ENCODE assay signal across 8 cellular contexts in the genomic region with DNA sequence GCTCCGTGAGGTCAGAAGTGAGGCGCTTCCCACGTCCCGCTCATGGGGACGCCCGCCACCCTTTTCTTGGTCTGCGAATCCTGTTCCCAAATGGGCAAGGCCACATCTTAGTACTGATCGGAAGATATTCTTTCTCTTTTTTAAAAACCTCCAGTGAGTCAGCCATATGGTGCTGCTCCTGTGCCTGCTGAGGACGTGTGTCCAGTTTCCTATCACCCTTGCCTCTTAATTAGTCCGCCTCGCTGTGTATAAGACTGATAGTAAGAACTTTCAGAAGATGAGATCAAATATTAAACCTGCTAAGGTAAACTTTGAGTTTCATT. TPM values are rescaled to one million over a fixed set of nuclear protein-coding genes. Genes with fewer than 3 reads are reported as not detected.
A peak's percentile ranks its signal among the peaks of the same experiment; 100 is the strongest.
DNase-seq lines count a peak whose midpoint lies in the region; ATAC-seq and TF ChIP-seq lines count a peak whose summit lies in the region.

No MANE protein-coding gene starts in this region.

- peak overlapping the region; percentile 92 for H3K4me3 Mint-ChIP-seq in activated CD4-positive, alpha-beta T cell treated with anti-CD3 and anti-CD28 coated beads, Interleukin-2, amount 10 ng/mL, durations not matched to agents 7 days and 5 days
- H3K4me3 Mint-ChIP-seq in activated naive CD8-positive, alpha-beta T cell treated with anti-CD3 and anti-CD28 coated beads, Interleukin-2, amount 50 U/mL, for 24 hours, result peak overlapping the region; percentile 97

- H3K9me3 ChIP-seq in spleen, result no peaks in the 10 kb centered on the region

- no peak for TF ChIP-seq POLR2A in spleen (IDR thresholded peaks at IDR 0.05)

- peaks cover 54% of the 10 kb centered on the region for H3K4me1 Mint-ChIP-seq in activated CD4-positive, alpha-beta T cell treated with anti-CD3 and anti-CD28 coated beads, Interleukin-2, amount 10 ng/mL, durations not matched to agents 7 days and 5 days
- H3K4me1 Mint-ChIP-seq in activated naive CD8-positive, alpha-beta T cell treated with anti-CD3 and anti-CD28 coated beads, Interleukin-2, amount 50 U/mL, for 24 hours, result peaks cover 69% of the 10 kb centered on the region

- no peaks in the 10 kb centered on the region for H3K36me3 ChIP-seq in spleen

- intact Hi-C loops in spleen (cut with DNase I; ENCODE audit: low total_unique reads), result no loop called here

- H3K36me3 Mint-ChIP-seq in activated CD4-positive, alpha-beta T cell treated with anti-CD3 and anti-CD28 coated beads, Interleukin-2, amount 10 ng/mL, durations not matched to agents 7 days and 5 days (ENCODE audit: low read depth), result peaks cover 11% of the 10 kb centered on the region
- peaks cover 19% of the 10 kb centered on the region for H3K36me3 Mint-ChIP-seq in activated naive CD8-positive, alpha-beta T cell treated with anti-CD3 and anti-CD28 coated beads, Interleukin-2, amount 50 U/mL, for 24 hours (ENCODE audit: low read depth)

- peak overlapping the region; percentile 98 for H3K27ac Mint-ChIP-seq in activated CD4-positive, alpha-beta T cell treated with anti-CD3 and anti-CD28 coated beads, Interleukin-2, amount 10 ng/mL, durations not matched to agents 7 days and 5 days
- peak overlapping the region; percentile 97 for H3K27ac Mint-ChIP-seq in activated naive CD8-positive, alpha-beta T cell treated with anti-CD3 and anti-CD28 coated beads, Interleukin-2, amount 50 U/mL, for 24 hours

- no peak for TF ChIP-seq CTCF in spleen (IDR thresholded peaks at IDR 0.05 in 8 of 11, conservative IDR thresholded peaks at IDR 0.05 in 3 of 11)

- POLR2A ChIA-PET in activated CD4-positive, alpha-beta T cell treated with anti-CD3 and anti-CD28 coated beads, Interleukin-2, amount 10 ng/mL, durations not matched to agents 7 days and 5 days (lab: Charles Lee), result interaction anchor here (0.6 kb wide), 1 partner anchor 11 kb away, joined by 3 read pairs; no protein-coding TSS in a partner anchor

- no peaks in the 10 kb centered on the region for H3K9me3 Mint-ChIP-seq in activated CD4-positive, alpha-beta T cell treated with anti-CD3 and anti-CD28 coated beads, Interleukin-2, amount 10 ng/mL, durations not matched to agents 7 days and 5 days
- no peaks in the 10 kb centered on the region for H3K9me3 Mint-ChIP-seq in activated naive CD8-positive, alpha-beta T cell treated with anti-CD3 and anti-CD28 coated beads, Interleukin-2, amount 50 U/mL, for 24 hours

- DNase-seq in activated CD4-positive, alpha-beta T cell treated with anti-CD3 and anti-CD28 coated beads, Interleukin-2, amount 10 ng/mL, durations not matched to agents 7 days and 5 days, result no peak
- no peak for DNase-seq in activated CD4-positive, alpha-beta T cell treated with anti-CD3 and anti-CD28 coated beads for 48 hours
- no peak for DNase-seq in activated naive CD8-positive, alpha-beta T cell treated with anti-CD3 and anti-CD28 coated beads, Interleukin-2, amount 50 U/mL, for 24 hours
- no peak for DNase-seq in spleen
- no peak for DNase-seq in NCI-H226
- no peak for DNase-seq in COLO668 (lab: John Stamatoyannopoulos, UW; ENCODE audit: unreplicated experiment)

- H3K4me1 ChIP-seq in spleen, result peaks cover 24 to 89% (median 47%) of the 10 kb centered on the region in 6 donors

- peak overlapping the region; percentile 91 for H3K4me3 ChIP-seq in iPS-11a (ENCODE audit: low read depth, low read length)
- peak overlapping the region; percentile 68 to 91 (median 85) for H3K4me3 ChIP-seq in spleen

- CTCF ChIA-PET in activated CD4-positive, alpha-beta T cell treated with anti-CD3 and anti-CD28 coated beads, Interleukin-2, amount 10 ng/mL, durations not matched to agents 7 days and 5 days (lab: Charles Lee), result interaction anchor here (1.2 to 1.4 kb wide), 3 partner anchors 12 to 128 kb away, joined by 3 read pairs; no protein-coding TSS in a partner anchor

- ATAC-seq in HG03469 (IDR thresholded peaks at IDR 0.05; ENCODE audit: unreplicated experiment), result peak; percentile 14
- peak; percentile 8 for ATAC-seq in activated naive CD8-positive, alpha-beta T cell treated with anti-CD3 and anti-CD28 coated beads, Interleukin-2, amount 50 U/mL, for 24 hours

- H3K27me3 Mint-ChIP-seq in activated CD4-positive, alpha-beta T cell treated with anti-CD3 and anti-CD28 coated beads, Interleukin-2, amount 10 ng/mL, durations not matched to agents 7 days and 5 days, result no peaks in the 10 kb centered on the region
- H3K27me3 Mint-ChIP-seq in activated naive CD8-positive, alpha-beta T cell treated with anti-CD3 and anti-CD28 coated beads, Interleukin-2, amount 50 U/mL, for 24 hours, result no peaks in the 10 kb centered on the region

- peak overlapping the region; percentile 82 to 93 (median 91) for H3K27ac ChIP-seq in spleen

- 0 to 2% (median 1%) methylated on average over 11 of the region's 11 CpGs for WGBS in spleen, 5 donors

- H3K27me3 ChIP-seq in spleen (replicated peaks in 1 of 7), result no peaks in the 10 kb centered on the region

RNA-seq across cellular contexts. Expression of a gene that starts 0.6 kb away (rescaled TPM):
- 10 to 100 TPM; 37.8 to 38.0 TPM for total RNA-seq in activated CD4-positive, alpha-beta T cell treated with anti-CD3 and anti-CD28 coated beads, Interleukin-2, amount 10 ng/mL, durations not matched to agents 7 days and 5 days
- 10 to 100 TPM; 37.3 to 71.5 (median 52.8) TPM for total RNA-seq in spleen
- 10 to 100 TPM; 19.2 to 33.3 (median 30.8) TPM for polyA plus RNA-seq in spleen

RNA-seq across cellular contexts. Expression of a gene that starts 1.1 kb away (rescaled TPM):
- 10 to 100 TPM; 11.8 to 13.0 TPM for total RNA-seq in activated CD4-positive, alpha-beta T cell treated with anti-CD3 and anti-CD28 coated beads, Interleukin-2, amount 10 ng/mL, durations not matched to agents 7 days and 5 days
- 10 to 100 TPM; 21.0 to 40.0 (median 25.6) TPM for total RNA-seq in spleen
- polyA plus RNA-seq in spleen, result 10 to 100 TPM in 2 of 3 donors, 1 to 10 TPM in 1; 6.8 to 17.9 (median 13.0) TPM
